ENCODE assay signal across 17 cellular contexts in genomic region chr11:112294688-112295340, GRCh38. TPM values are rescaled to one million over a fixed set of nuclear protein-coding genes. Genes with fewer than 3 reads are reported as not detected.
DNase-seq lines count a peak whose midpoint lies in the region; ATAC-seq, FAIRE-seq and TF ChIP-seq lines count a peak whose summit lies in the region.
"Had no signal": no experiment of that assay in that cellular context is flagged by ENCODE, and none has a peak within 500 bp of the region (broad histone marks: within the 10 kb centered on the region; RNA-seq: fewer than 3 reads in every experiment).

No MANE protein-coding gene starts in this region.

- peak overlapping the region in 6 of 7 donors; percentile 5 to 77 (median 30) for H3K27ac Mint-ChIP-seq in CD4-positive, alpha-beta memory T cell
- H3K27ac Mint-ChIP-seq in naive thymus-derived CD8-positive, alpha-beta T cell, result no peak overlapping the region
- H3K27ac Mint-ChIP-seq: activated naive CD8-positive, alpha-beta T cell; memory B cell had no signal

- no peaks in the 10 kb centered on the region for H3K36me3 ChIP-seq in CD4-positive, alpha-beta memory T cell (ENCODE audit: insufficient read depth, low read length)
- H3K36me3 ChIP-seq in ascending aorta, result no peaks in the 10 kb centered on the region

- TF ChIP-seq POLR2A in NB4 (IDR thresholded peaks at IDR 0.05; ENCODE audit: extremely low read depth, insufficient read length) (no peak), H54 (IDR thresholded peaks at IDR 0.05; ENCODE audit: low read depth, low read length) (no peak)

- no peak for DNase-seq in CD4-positive, alpha-beta memory T cell
- DNase-seq in NB4 (ENCODE audit: low read depth) (peak; percentile 56), ascending aorta (ENCODE audit: low spot score in 2 of 2) (no peak), myocyte (ENCODE audit: low read depth) (peak; percentile 45), H54 (ENCODE audit: insufficient read length, low spot score) (no peak), C1 segment of cervical spinal cord (lab: John Stamatoyannopoulos, UW) (no peak), HK-2 (ENCODE audit: unreplicated experiment) (no peak)
- no peak for DNase-seq in naive thymus-derived CD8-positive, alpha-beta T cell
- DNase-seq: DMS53, NCI-H187, posterior cingulate gyrus, SHP77 treated with DMSO at 0.1 percent for 48 hours had no signal

- no peak overlapping the region for H3K27ac ChIP-seq in CD4-positive, alpha-beta memory T cell (ENCODE audit: low read depth, low read length)
- peak overlapping the region; percentile 88 for H3K27ac ChIP-seq in ascending aorta

- peak overlapping the region in 2 of 8 donors; percentile 15 to 30 for H3K4me3 Mint-ChIP-seq in CD4-positive, alpha-beta memory T cell
- H3K4me3 Mint-ChIP-seq in naive thymus-derived CD8-positive, alpha-beta T cell, result no peak overlapping the region
- H3K4me3 Mint-ChIP-seq: activated naive CD8-positive, alpha-beta T cell; memory B cell had no signal

- H3K9me3 Mint-ChIP-seq in CD4-positive, alpha-beta memory T cell, result peaks cover 0 to 4% (median 0%) of the 10 kb centered on the region in 8 donors
- H3K9me3 Mint-ChIP-seq in naive thymus-derived CD8-positive, alpha-beta T cell, result no peaks in the 10 kb centered on the region

- TF ChIP-seq CTCF in NB4 (IDR thresholded peaks at IDR 0.05; ENCODE audit: low read depth, low read length) (no peak), ascending aorta (IDR thresholded peaks at IDR 0.05) (no peak)

- no peaks in the 10 kb centered on the region for H3K9me3 ChIP-seq in CD4-positive, alpha-beta memory T cell (ENCODE audit: control insufficient read depth in 1 of 2, low read length in 2 of 2)
- no peaks in the 10 kb centered on the region for H3K9me3 ChIP-seq in ascending aorta

- FAIRE-seq in H54 (lab: Jason Lieb, UNC), result no peak
- FAIRE-seq: colon, urothelium cell line had no signal

- POLR2A ChIA-PET in CD4-positive, alpha-beta memory T cell (lab: Charles Lee; ENCODE audit: partially characterized antibody), result interaction anchor here (1.1 kb wide), 1 partner anchor 260 kb away, joined by 3 read pairs; no protein-coding TSS in a partner anchor
- POLR2A ChIA-PET in naive thymus-derived CD8-positive, alpha-beta T cell (lab: Charles Lee), result no interaction called here

- no peak for ATAC-seq in naive thymus-derived CD8-positive, alpha-beta T cell

- H3K4me3 ChIP-seq in CD4-positive, alpha-beta memory T cell (ENCODE audit: low read length in 2 of 2), result no peak overlapping the region
- H3K4me3 ChIP-seq in NB4 (ENCODE audit: low read depth, low read length), result no peak overlapping the region
- H3K4me3 ChIP-seq in ascending aorta, result peak overlapping the region in 1 of 2 donors; percentile 10

- CTCF ChIA-PET in CD4-positive, alpha-beta memory T cell (lab: Charles Lee; ENCODE audit: partially characterized antibody), result interaction anchor here (0.6 to 2.5 kb wide), 10 partner anchors 8 to 1399 kb away, joined by 3 to 16 read pairs (median 5); no protein-coding TSS in a partner anchor

- no peaks in the 10 kb centered on the region for H3K27me3 Mint-ChIP-seq in CD4-positive, alpha-beta memory T cell
- no peaks in the 10 kb centered on the region for H3K27me3 Mint-ChIP-seq in naive thymus-derived CD8-positive, alpha-beta T cell
- H3K27me3 Mint-ChIP-seq: activated naive CD8-positive, alpha-beta T cell; memory B cell had no signal

- intact Hi-C loops in CD4-positive, alpha-beta memory T cell (cut with micrococcal nuclease), result loop anchor here (5.0 kb wide), 1 partner anchor 693 kb away; the partner anchor contains the start of gene SIK2
- intact Hi-C loops in ascending aorta (cut with DNase I), result loop anchor here (5.0 to 10.0 kb wide), 4 partner anchors 370 to 1480 kb away; partner anchors contain the start of genes CLDN25, NCAM1 and ZW10

- peaks cover 49% of the 10 kb centered on the region for H3K4me1 ChIP-seq in CD4-positive, alpha-beta memory T cell (ENCODE audit: insufficient read depth, low read length)
- peaks cover 14 to 35% of the 10 kb centered on the region in 2 donors for H3K4me1 ChIP-seq in ascending aorta

- no peaks in the 10 kb centered on the region for H3K27me3 ChIP-seq in CD4-positive, alpha-beta memory T cell (ENCODE audit: insufficient read depth, low read length)
- no peaks in the 10 kb centered on the region for H3K27me3 ChIP-seq in ascending aorta

- peaks cover 29 to 60% (median 45%) of the 10 kb centered on the region in 4 donors for H3K4me1 Mint-ChIP-seq in CD4-positive, alpha-beta memory T cell
- peaks cover 13 to 46% (median 36%) of the 10 kb centered on the region in 4 donors for H3K4me1 Mint-ChIP-seq in naive thymus-derived CD8-positive, alpha-beta T cell

- peaks cover 16 to 29% of the 10 kb centered on the region in 2 donors for H3K36me3 Mint-ChIP-seq in CD4-positive, alpha-beta memory T cell
- peaks cover 0 to 11% (median 2%) of the 10 kb centered on the region in 3 donors for H3K36me3 Mint-ChIP-seq in naive thymus-derived CD8-positive, alpha-beta T cell

RNA-seq across cellular contexts. Expression of gene PLET1, which starts 34.2 kb away (rescaled TPM):
- total RNA-seq in CD4-positive, alpha-beta memory T cell, result not detected
- polyA plus RNA-seq in CD4-positive, alpha-beta memory T cell, result not detected
- total RNA-seq in ascending aorta, result not detected
- total RNA-seq in myocyte, result not detected in 2 replicates
- polyA plus RNA-seq in myocyte (2012), result not detected
- not detected for total RNA-seq in naive thymus-derived CD8-positive, alpha-beta T cell
- not detected for polyA plus RNA-seq in naive thymus-derived CD8-positive, alpha-beta T cell
- total RNA-seq: fibroblast of lung had no signal
- polyA plus RNA-seq: fibroblast of lung had no signal

Comparison
In these comparisons a context has a peak if more than half of its experiments do, and no peak if none do; other contexts are left out.
1. DNase-seq: peak in NB4 (single experiment) and myocyte (single experiment); none in CD4-positive, alpha-beta memory T cell (0 of 5), ascending aorta (0 of 2), naive thymus-derived CD8-positive, alpha-beta T cell (0 of 10), H54 (single experiment), C1 segment of cervical spinal cord (0 of 14) and HK-2 (single experiment).
2. H3K27ac Mint-ChIP-seq: peak in CD4-positive, alpha-beta memory T cell (6 of 7); none in naive thymus-derived CD8-positive, alpha-beta T cell (0 of 10).